Comparison of ENCODE assay signal across 9 cellular contexts in the genomic region with DNA sequence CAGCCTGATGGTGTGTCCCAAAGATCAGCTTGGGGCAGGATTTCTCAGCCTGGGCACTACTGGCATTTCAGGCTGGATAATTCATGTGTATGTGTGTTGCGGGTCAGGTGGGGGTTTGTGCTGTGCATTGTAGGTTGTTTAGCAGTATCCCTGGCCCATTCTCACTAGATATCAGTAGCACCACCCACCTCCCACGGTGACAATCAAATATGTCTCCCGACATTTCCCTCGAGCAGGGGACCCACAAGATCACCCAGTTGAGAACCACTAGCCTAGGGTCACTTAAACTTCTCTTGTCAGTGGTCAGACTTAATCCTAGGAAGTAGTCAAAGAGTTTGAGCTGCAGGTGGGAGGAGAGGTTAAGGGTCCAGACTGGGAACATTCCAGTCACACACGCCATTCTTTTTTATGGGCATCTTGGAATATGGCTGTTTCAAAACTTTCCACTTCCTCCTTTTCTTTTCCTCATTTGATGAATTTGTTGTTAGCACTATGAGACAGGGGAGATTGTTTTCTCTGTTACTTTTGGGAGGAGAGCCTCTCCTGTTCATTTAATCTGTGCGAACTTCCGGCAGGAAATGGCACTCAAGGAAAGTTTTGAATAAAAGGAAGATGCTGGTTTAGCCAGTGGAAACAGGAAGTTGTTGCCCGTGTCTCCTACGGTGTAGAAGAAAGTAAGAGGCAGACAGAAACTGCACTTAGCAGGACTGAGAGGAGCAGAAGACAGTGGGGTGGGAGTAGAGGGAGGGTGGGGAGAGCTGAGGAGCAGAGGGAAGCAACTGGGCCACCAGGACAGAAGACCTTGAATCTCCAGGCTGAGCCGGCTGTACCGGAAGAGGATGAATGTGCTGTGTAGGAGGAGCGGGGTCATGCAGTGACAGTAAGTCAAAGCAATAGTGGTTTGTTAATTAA. TPM values are rescaled to one million over a fixed set of nuclear protein-coding genes. Genes with fewer than 3 reads are reported as not detected.
DNase-seq lines count a peak whose midpoint lies in the region; ATAC-seq and TF ChIP-seq lines count a peak whose summit lies in the region.
"Had no signal": no experiment of that assay in that cellular context is flagged by ENCODE, and none has a peak within 500 bp of the region (broad histone marks: within the 10 kb centered on the region; RNA-seq: fewer than 3 reads in every experiment).

No MANE protein-coding gene starts in this region.

- no peak for TF ChIP-seq RAD21 in SK-N-SH (IDR thresholded peaks at IDR 0.05; ENCODE audit: low read length)

- no peaks in the 10 kb centered on the region for H3K79me2 ChIP-seq in SK-N-SH (ENCODE audit: insufficient read depth)

- 60 to 66% (median 66%) methylated on average over 12 of the region's 12 CpGs for WGBS in heart left ventricle, 4 donors
- 95% methylated on average over 12 of the region's 12 CpGs for WGBS in SK-N-SH (ENCODE audit: low lambda C conversion rate)

- H3K4me2 ChIP-seq in SK-N-SH: no peak overlapping the region

- H3K9me3 Mint-ChIP-seq in glutamatergic neuron (ENCODE audit: unreplicated experiment): peaks cover under 1% of the 10 kb centered on the region

- H3K27ac ChIP-seq in heart left ventricle (peak overlapping the region in 7 of 12 donors; percentile 1 to 78 (median 34)), SK-N-SH (ENCODE audit: low read depth in 2 of 2, low read length in 1 of 2) (no peak overlapping the region)

- no peaks in the 10 kb centered on the region for H3K36me3 Mint-ChIP-seq in glutamatergic neuron (ENCODE audit: unreplicated experiment)

- H3K4me3 Mint-ChIP-seq in glutamatergic neuron (ENCODE audit: unreplicated experiment): no peak overlapping the region

- DNase-seq in heart left ventricle (peak in 1 of 5 donors; percentile 28), left ventricle myocardium superior (no peak), mucosa of descending colon (no peak), glutamatergic neuron (no peak), hepatic stellate cell (ENCODE audit: low spot score) (no peak), dedifferentiated amniotic fluid mesenchymal stem cell (ENCODE audit: extremely low spot score) (no peak), SK-N-SH (no peak)
- peak; percentile 37 for DNase-seq in activated naive CD4-positive, alpha-beta T cell treated with Interleukin-2 at 50 U/mL for 16 hours
- DNase-seq: anterior cingulate cortex had no signal

- H3K27me3 ChIP-seq in heart left ventricle (no peaks in the 10 kb centered on the region), SK-N-SH (ENCODE audit: insufficient read depth) (no peaks in the 10 kb centered on the region)

- POLR2A ChIA-PET in SK-N-SH (lab: Yijun Ruan, JAX): no interaction called here

- TF ChIP-seq CTCF in heart left ventricle (IDR thresholded peaks at IDR 0.05) (no peak), mucosa of descending colon (IDR thresholded peaks at IDR 0.05) (no peak), glutamatergic neuron (IDR thresholded peaks at IDR 0.05; ENCODE audit: partially characterized antibody, unreplicated experiment) (no peak), SK-N-SH (IDR thresholded peaks at IDR 0.05) (no peak)

- H4K20me1 ChIP-seq in SK-N-SH (ENCODE audit: insufficient read depth): no peaks in the 10 kb centered on the region

- H3K4me1 ChIP-seq in heart left ventricle (peaks cover 0 to 51% (median 6%) of the 10 kb centered on the region in 12 donors), mucosa of descending colon (ENCODE audit: low read depth) (no peaks in the 10 kb centered on the region), SK-N-SH (ENCODE audit: control insufficient read depth in 1 of 2, insufficient read depth in 2 of 2, low read depth in 1 of 2, low read length in 1 of 2) (peaks cover 0 to 16% of the 10 kb centered on the region in 2 experiments; a peak in 1 of 4 replicates)

- H3K27ac Mint-ChIP-seq in glutamatergic neuron (ENCODE audit: unreplicated experiment): no peak overlapping the region

- H3K36me3 ChIP-seq in heart left ventricle (no peaks in the 10 kb centered on the region), mucosa of descending colon (ENCODE audit: low read depth) (no peaks in the 10 kb centered on the region), SK-N-SH (replicated peaks in 1 of 2; ENCODE audit: control insufficient read depth in 1 of 2, insufficient read depth in 2 of 2, low read length in 1 of 2) (no peaks in the 10 kb centered on the region)

- ATAC-seq in heart left ventricle (peak in 2 of 4 donors; percentile 61 to 70), left ventricle myocardium superior (no peak), mucosa of descending colon (peak; percentile 25)

- peaks cover 4% of the 10 kb centered on the region for H3K27me3 Mint-ChIP-seq in glutamatergic neuron (ENCODE audit: unreplicated experiment)

- CTCF ChIA-PET in SK-N-SH (lab: Yijun Ruan, JAX): interaction anchor here (1.4 kb wide), 1 partner anchor 12 kb away, joined by 3 read pairs; no protein-coding TSS in a partner anchor

- H3K4me3 ChIP-seq in heart left ventricle: peak overlapping the region in 6 of 12 donors; percentile 7 to 48 (median 16)
- no peak overlapping the region for H3K4me3 ChIP-seq in mucosa of descending colon
- H3K4me3 ChIP-seq in SK-N-SH (ENCODE audit: low read depth in 2 of 2, low read length in 1 of 2): no peak overlapping the region

- no peak overlapping the region for H3K9ac ChIP-seq in SK-N-SH

- intact Hi-C loops in heart left ventricle (cut with DNase I) (no loop called here), left ventricle myocardium superior (cut with micrococcal nuclease) (no loop called here), mucosa of descending colon (cut with DNase I, micrococcal nuclease) (no loop called here)

- H3F3A ChIP-seq in SK-N-SH (replicated peaks; ENCODE audit: insufficient read depth): no peaks in the 10 kb centered on the region

- no peaks in the 10 kb centered on the region for H3K4me1 Mint-ChIP-seq in glutamatergic neuron (ENCODE audit: low read depth, unreplicated experiment)

- no peak for TF ChIP-seq POLR2A in heart left ventricle (IDR thresholded peaks at IDR 0.05)

- TF ChIP-seq EP300 in SK-N-SH (IDR thresholded peaks at IDR 0.05; ENCODE audit: borderline replicate concordance in 1 of 2, low read depth in 1 of 2, low read length in 1 of 2): no peak

- H3K9me2 ChIP-seq in SK-N-SH: no peaks in the 10 kb centered on the region

- no peak overlapping the region for H2AFZ ChIP-seq in SK-N-SH (ENCODE audit: low read depth)

- H3K9me3 ChIP-seq in heart left ventricle (no peaks in the 10 kb centered on the region), mucosa of descending colon (no peaks in the 10 kb centered on the region), SK-N-SH (no peaks in the 10 kb centered on the region)

TF ChIP-seq in SK-N-SH, 30 proteins besides CTCF, POLR2A, EP300 and RAD21:
- TF ChIP-seq GABPA (IDR thresholded peaks at IDR 0.05; ENCODE audit: low read depth): no peak
- TF ChIP-seq, protein P1, sequence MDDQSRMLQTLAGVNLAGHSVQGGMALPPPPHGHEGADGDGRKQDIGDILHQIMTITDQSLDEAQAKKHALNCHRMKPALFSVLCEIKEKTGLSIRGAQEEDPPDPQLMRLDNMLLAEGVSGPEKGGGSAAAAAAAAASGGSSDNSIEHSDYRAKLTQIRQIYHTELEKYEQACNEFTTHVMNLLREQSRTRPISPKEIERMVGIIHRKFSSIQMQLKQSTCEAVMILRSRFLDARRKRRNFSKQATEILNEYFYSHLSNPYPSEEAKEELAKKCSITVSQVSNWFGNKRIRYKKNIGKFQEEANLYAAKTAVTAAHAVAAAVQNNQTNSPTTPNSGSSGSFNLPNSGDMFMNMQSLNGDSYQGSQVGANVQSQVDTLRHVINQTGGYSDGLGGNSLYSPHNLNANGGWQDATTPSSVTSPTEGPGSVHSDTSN (IDR thresholded peaks at IDR 0.05): no peak
TF ChIP-seq in SK-N-SH: peak in this region for 0.

RNA-seq across cellular contexts. Expression of gene EXOC6, which starts 17.6 kb away (rescaled TPM):
- total RNA-seq in heart left ventricle (10 to 100 TPM in 5 of 9 donors, 1 to 10 TPM in 4; 7.8 to 12.3 (median 10.0) TPM), left ventricle myocardium superior (9.2 TPM), mucosa of descending colon (10 to 100 TPM; 12.7 to 13.9 (median 13.1) TPM), glutamatergic neuron (ENCODE audit: unreplicated experiment) (9.1 TPM)
- polyA plus RNA-seq in heart left ventricle (1 to 10 TPM; 5.8 to 6.7 TPM), SK-N-SH (2012; rRNA removed) (2.3 and 2.4 TPM in 2 replicates)
- polyA plus RNA-seq in SK-N-SH (2012; cell fraction: cytosol; rRNA removed): 3.4 and 3.7 TPM in 2 replicates
- 1.2 and 2.8 TPM in 2 replicates for polyA plus RNA-seq in SK-N-SH (2012; cell fraction: nucleus; rRNA removed)

Comparison
In these comparisons a context has a peak if more than half of its experiments do, and no peak if none do; other contexts are left out.
1. H3K27ac ChIP-seq: peak in heart left ventricle (7 of 12); none in SK-N-SH (0 of 2).